ENCODE assay signal across 30 cellular contexts in genomic region chr10:125190414-125190813, GRCh38.
"Had no signal": no experiment of that assay in that cellular context is flagged by ENCODE, and none has a peak within 500 bp of the region (broad histone marks: within the 10 kb centered on the region; RNA-seq: fewer than 3 reads in every experiment).

No MANE protein-coding gene starts in this region.

- H3K4me3 Mint-ChIP-seq: dendritic cell treated with granulocyte-macrophage colony-stimulating factor and Interleukin-4, amounts not matched to agents 40 ng/mL and 50 ng/mL, for 4 days; immature natural killer cell; memory B cell; mesothelial cell of epicardium; naive B cell; natural killer cell treated with Interleukin-12 subunit alpha and Interleukin-12 subunit beta and Interleukin-15 and Interleukin-18, amount 100 ng/mL, for 72 hours; neural crest cell; stimulated activated effector memory CD8-positive, alpha-beta T cell treated with anti-CD3 and anti-CD28 coated beads, Interleukin-12 subunit alpha, Interleukin-12 subunit beta, amount 100 ng/mL, for 72 hours had no signal

- H3K27ac ChIP-seq: esophagus muscularis mucosa, foreskin keratinocyte, heart right ventricle, neutrophil, parathyroid adenoma, stomach, thyroid gland had no signal

- H3K36me3 Mint-ChIP-seq: immature natural killer cell; mesothelial cell of epicardium; naive B cell; natural killer cell treated with Interleukin-12 subunit alpha and Interleukin-12 subunit beta and Interleukin-15 and Interleukin-18, amount 100 ng/mL, for 72 hours; stimulated activated effector memory CD8-positive, alpha-beta T cell treated with anti-CD3 and anti-CD28 coated beads, Interleukin-12 subunit alpha, Interleukin-12 subunit beta, amount 100 ng/mL, for 72 hours had no signal

- H3K4me2 ChIP-seq: smooth muscle cell had no signal

- H3K27me3 ChIP-seq: stomach, thyroid gland had no signal

- H3K4me1 ChIP-seq: esophagus muscularis mucosa, foreskin keratinocyte, heart right ventricle, parathyroid adenoma, stomach, thyroid gland had no signal

- H2AFZ ChIP-seq: parathyroid adenoma had no signal

- ATAC-seq: foreskin keratinocyte; heart right ventricle; left lobe of liver; mucosa of descending colon; natural killer cell treated with Interleukin-12 subunit alpha and Interleukin-12 subunit beta and Interleukin-15 and Interleukin-18, amount 100 ng/mL, for 72 hours; sciatic nerve; stimulated activated effector memory CD8-positive, alpha-beta T cell treated with anti-CD3 and anti-CD28 coated beads, Interleukin-12 subunit alpha, Interleukin-12 subunit beta, amount 100 ng/mL, for 72 hours had no signal

- H3K9me3 Mint-ChIP-seq: dendritic cell treated with granulocyte-macrophage colony-stimulating factor and Interleukin-4, amounts not matched to agents 40 ng/mL and 50 ng/mL, for 4 days; immature natural killer cell; mesothelial cell of epicardium; natural killer cell treated with Interleukin-12 subunit alpha and Interleukin-12 subunit beta and Interleukin-15 and Interleukin-18, amount 100 ng/mL, for 72 hours; neural crest cell; stimulated activated effector memory CD8-positive, alpha-beta T cell treated with anti-CD3 and anti-CD28 coated beads, Interleukin-12 subunit alpha, Interleukin-12 subunit beta, amount 100 ng/mL, for 72 hours had no signal

- FAIRE-seq: colon, endothelial cell of umbilical vein, keratinocyte had no signal

- H3K27ac Mint-ChIP-seq: dendritic cell treated with granulocyte-macrophage colony-stimulating factor and Interleukin-4, amounts not matched to agents 40 ng/mL and 50 ng/mL, for 4 days; immature natural killer cell; memory B cell; mesothelial cell of epicardium; naive B cell; natural killer cell treated with Interleukin-12 subunit alpha and Interleukin-12 subunit beta and Interleukin-15 and Interleukin-18, amount 100 ng/mL, for 72 hours; progenitor cell of endocrine pancreas; stimulated activated effector memory CD8-positive, alpha-beta T cell treated with anti-CD3 and anti-CD28 coated beads, Interleukin-12 subunit alpha, Interleukin-12 subunit beta, amount 100 ng/mL, for 72 hours had no signal

- DNase-seq: effector CD8-positive, alpha-beta T cell; foreskin keratinocyte; glutamatergic neuron; heart right ventricle; immature natural killer cell; mucosa of descending colon; naive B cell; stimulated activated CD4-positive, alpha-beta T cell treated with anti-CD3 and anti-CD28 coated beads, Interleukin-2, amount 100 ng/mL, for 24 hours; stimulated activated CD4-positive, alpha-beta T cell treated with anti-CD3 and anti-CD28 coated beads, Interleukin-4, amount 100 ng/mL, for 24 hours; stimulated activated naive CD4-positive, alpha-beta T cell treated with Interleukin-2 at 50 U/mL for 16 hours; stomach; thyroid gland; trophoblast cell had no signal

- H3K4me3 ChIP-seq: esophagus muscularis mucosa, heart right ventricle, lung, mucosa of descending colon, smooth muscle cell, stomach, thyroid gland had no signal

- H3K36me3 ChIP-seq: esophagus muscularis mucosa, heart right ventricle, neutrophil, stomach, thyroid gland had no signal

- H3K9me3 ChIP-seq: esophagus muscularis mucosa, heart right ventricle, mucosa of descending colon, neutrophil, stomach, thyroid gland had no signal

- H3K4me1 Mint-ChIP-seq: immature natural killer cell; memory B cell; mesothelial cell of epicardium; naive B cell; stimulated activated effector memory CD8-positive, alpha-beta T cell treated with anti-CD3 and anti-CD28 coated beads, Interleukin-12 subunit alpha, Interleukin-12 subunit beta, amount 100 ng/mL, for 72 hours had no signal

- H3K9ac ChIP-seq: parathyroid adenoma had no signal

- H3K79me2 ChIP-seq: parathyroid adenoma had no signal
